Comparison of ENCODE assay signal across 17 cellular contexts in genomic region chr5:76663573-76663972, GRCh38. TPM values are rescaled to one million over a fixed set of nuclear protein-coding genes. Genes with fewer than 3 reads are reported as not detected.
"Had no signal": no experiment of that assay in that cellular context is flagged by ENCODE, and none has a peak within 500 bp of the region (broad histone marks: within the 10 kb centered on the region; RNA-seq: fewer than 3 reads in every experiment).

No MANE protein-coding gene starts in this region.

- H3K27me3 Mint-ChIP-seq: activated CD4-positive, alpha-beta memory T cell treated with anti-CD3 and anti-CD28 coated beads for 36 hours; activated naive CD8-positive, alpha-beta T cell had no signal

- H3K4me2 ChIP-seq: smooth muscle cell had no signal

- FAIRE-seq: pancreas had no signal

- DNase-seq: activated CD4-positive, alpha-beta memory T cell treated with anti-CD3 and anti-CD28 coated beads for 36 hours; activated CD4-positive, alpha-beta T cell treated with anti-CD3 and anti-CD28 coated beads for 4 hours; amniotic stem cell; dorsolateral prefrontal cortex; gastrocnemius medialis; heart left ventricle; kidney glomerular epithelial cell; left ventricle myocardium superior; pancreas; stimulated activated CD4-positive, alpha-beta T cell treated with anti-CD3 and anti-CD28 coated beads, Interleukin-4, amount 100 ng/mL, for 1 hour; stomach; trophoblast cell had no signal

- H3K4me3 ChIP-seq: dorsolateral prefrontal cortex, gastrocnemius medialis, heart left ventricle, pancreas, smooth muscle cell, stomach had no signal

- H3K4me1 ChIP-seq: gastrocnemius medialis, pancreas had no signal

- H3K27ac ChIP-seq: dorsolateral prefrontal cortex, epithelial cell of prostate, gastrocnemius medialis, heart left ventricle, pancreas, stomach had no signal

- H3K9me3 ChIP-seq: gastrocnemius medialis, heart left ventricle, pancreas, stomach had no signal

- H3K36me3 ChIP-seq: gastrocnemius medialis had no signal

- ATAC-seq: gastrocnemius medialis, heart left ventricle, left ventricle myocardium superior, pancreas, sciatic nerve had no signal

- H3K9me3 Mint-ChIP-seq: activated CD4-positive, alpha-beta memory T cell treated with anti-CD3 and anti-CD28 coated beads for 36 hours had no signal

- H3K27me3 ChIP-seq: gastrocnemius medialis, heart left ventricle, pancreas, stomach had no signal

- H3K4me3 Mint-ChIP-seq: activated CD4-positive, alpha-beta memory T cell treated with anti-CD3 and anti-CD28 coated beads for 36 hours; activated naive CD8-positive, alpha-beta T cell had no signal

- H3K27ac Mint-ChIP-seq: activated CD4-positive, alpha-beta memory T cell treated with anti-CD3 and anti-CD28 coated beads for 36 hours; activated naive CD8-positive, alpha-beta T cell had no signal

RNA-seq across cellular contexts. Expression of gene F2RL2, which starts 40.4 kb away (rescaled TPM):
- total RNA-seq: activated CD4-positive, alpha-beta memory T cell treated with anti-CD3 and anti-CD28 coated beads for 36 hours; gastrocnemius medialis; T-helper 2 cell treated with Interferon-gamma antibody and Interleukin-4, amounts not matched to agents 100 ng/mL and 5 ng/mL, for 36 hours had no signal
